Comparison of ENCODE assay signal across 16 cellular contexts in genomic region chr2:2061091-2061696, GRCh38.
DNase-seq lines count a peak whose midpoint lies in the region; ATAC-seq and TF ChIP-seq lines count a peak whose summit lies in the region.
"Had no signal": no experiment of that assay in that cellular context is flagged by ENCODE, and none has a peak within 500 bp of the region (broad histone marks: within the 10 kb centered on the region; RNA-seq: fewer than 3 reads in every experiment).

No MANE protein-coding gene starts in this region.

- H3K9me3 ChIP-seq in spleen: peaks cover 0 to 8% (median 2%) of the 10 kb centered on the region in 8 donors
- H3K9me3 ChIP-seq in ovary: no peaks in the 10 kb centered on the region
- no peaks in the 10 kb centered on the region for H3K9me3 ChIP-seq in heart left ventricle

- H3K27me3 ChIP-seq in spleen (replicated peaks in 1 of 7): peaks cover 0 to 3% (median 0%) of the 10 kb centered on the region in 7 donors
- H3K27me3 ChIP-seq in ovary: no peaks in the 10 kb centered on the region
- peaks cover 0 to 4% (median 0%) of the 10 kb centered on the region in 9 donors for H3K27me3 ChIP-seq in heart left ventricle

- DNase-seq in activated CD4-positive, alpha-beta T cell treated with anti-CD3 and anti-CD28 coated beads, Interleukin-2, amount 10 ng/mL, durations not matched to agents 24 days and 14 days: peak; percentile 36
- no peak for DNase-seq in activated CD4-positive, alpha-beta T cell treated with anti-CD3 and anti-CD28 coated beads for 36 hours
- DNase-seq in NCI-H2227 treated with DMSO at 0.1 percent for 48 hours (lab: John Stamatoyannopoulos, UW) (peak; percentile 87), left kidney (ENCODE audit: low read depth, low spot score) (peak; percentile 14), spleen (no peak), ovary (no peak), heart left ventricle (no peak)
- DNase-seq: 8988T; AML-193; C1 segment of cervical spinal cord; Calu3; CD4-positive, alpha-beta T cell; DMS 273 treated with DMSO at 0.1 percent for 48 hours; HCEC 1CT; HFFc6 had no signal

- TF ChIP-seq CTCF in spleen (IDR thresholded peaks at IDR 0.05 in 8 of 11, conservative IDR thresholded peaks at IDR 0.05 in 3 of 11) (no peak), ovary (IDR thresholded peaks at IDR 0.05) (no peak), heart left ventricle (IDR thresholded peaks at IDR 0.05) (no peak)

- H3K27me3 Mint-ChIP-seq in activated CD4-positive, alpha-beta T cell treated with anti-CD3 and anti-CD28 coated beads, Interleukin-2, amount 10 ng/mL, durations not matched to agents 24 days and 14 days: no peaks in the 10 kb centered on the region
- no peaks in the 10 kb centered on the region for H3K27me3 Mint-ChIP-seq in activated CD4-positive, alpha-beta T cell treated with anti-CD3 and anti-CD28 coated beads for 36 hours
- H3K27me3 Mint-ChIP-seq: CD4-positive, alpha-beta T cell had no signal

- no peak for ATAC-seq in activated CD4-positive, alpha-beta T cell treated with anti-CD3 and anti-CD28 coated beads for 36 hours
- ATAC-seq in HG03196 (IDR thresholded peaks at IDR 0.05; ENCODE audit: unreplicated experiment) (no peak), heart left ventricle (no peak)

- H3K27ac Mint-ChIP-seq in activated CD4-positive, alpha-beta T cell treated with anti-CD3 and anti-CD28 coated beads, Interleukin-2, amount 10 ng/mL, durations not matched to agents 24 days and 14 days: no peak overlapping the region
- no peak overlapping the region for H3K27ac Mint-ChIP-seq in activated CD4-positive, alpha-beta T cell treated with anti-CD3 and anti-CD28 coated beads for 36 hours
- H3K27ac Mint-ChIP-seq: CD4-positive, alpha-beta T cell; HFFc6 had no signal

- no peak for TF ChIP-seq EP300 in ovary (IDR thresholded peaks at IDR 0.05)

- 54 to 65% (median 62%) methylated on average over 10 of the region's 10 CpGs for WGBS in spleen, 5 donors
- WGBS in ovary, 3 donors: 6 to 24% (median 17%) methylated on average over 10 of the region's 10 CpGs
- WGBS in heart left ventricle, 4 donors: 64 to 71% (median 70%) methylated on average over 10 of the region's 10 CpGs

- intact Hi-C loops in activated CD4-positive, alpha-beta T cell treated with anti-CD3 and anti-CD28 coated beads, Interleukin-2, amount 10 ng/mL, durations not matched to agents 24 days and 14 days (cut with micrococcal nuclease): no loop called here
- intact Hi-C loops in activated CD4-positive, alpha-beta T cell treated with anti-CD3 and anti-CD28 coated beads for 36 hours (cut with DNase I, micrococcal nuclease): no loop called here
- intact Hi-C loops in spleen (cut with DNase I; ENCODE audit: low total_unique reads): no loop called here
- intact Hi-C loops in ovary (cut with DNase I): no loop called here
- intact Hi-C loops in heart left ventricle (cut with DNase I): no loop called here

- H3K27ac ChIP-seq in spleen (peak overlapping the region in 7 of 8 donors; percentile 15 to 68 (median 51)), ovary (no peak overlapping the region), heart left ventricle (no peak overlapping the region)

- no peak overlapping the region for H3K4me3 ChIP-seq in spleen
- no peak overlapping the region for H3K4me3 ChIP-seq in ovary
- H3K4me3 ChIP-seq in heart left ventricle: no peak overlapping the region

- peaks cover 13% of the 10 kb centered on the region for H3K4me1 Mint-ChIP-seq in activated CD4-positive, alpha-beta T cell treated with anti-CD3 and anti-CD28 coated beads, Interleukin-2, amount 10 ng/mL, durations not matched to agents 24 days and 14 days
- H3K4me1 Mint-ChIP-seq in activated CD4-positive, alpha-beta T cell treated with anti-CD3 and anti-CD28 coated beads for 36 hours: peaks cover 15% of the 10 kb centered on the region

- no peak overlapping the region for H3K4me3 Mint-ChIP-seq in activated CD4-positive, alpha-beta T cell treated with anti-CD3 and anti-CD28 coated beads, Interleukin-2, amount 10 ng/mL, durations not matched to agents 24 days and 14 days
- H3K4me3 Mint-ChIP-seq in activated CD4-positive, alpha-beta T cell treated with anti-CD3 and anti-CD28 coated beads for 36 hours: no peak overlapping the region
- H3K4me3 Mint-ChIP-seq: CD4-positive, alpha-beta T cell; HFFc6 had no signal

- H3K36me3 ChIP-seq in spleen (no peaks in the 10 kb centered on the region), ovary (no peaks in the 10 kb centered on the region), heart left ventricle (no peaks in the 10 kb centered on the region)

- POLR2A ChIA-PET in activated CD4-positive, alpha-beta T cell treated with anti-CD3 and anti-CD28 coated beads for 36 hours (lab: Charles Lee): no interaction called here

- no peak for TF ChIP-seq POLR2A in spleen (IDR thresholded peaks at IDR 0.05)
- no peak for TF ChIP-seq POLR2A in ovary (IDR thresholded peaks at IDR 0.05)
- no peak for TF ChIP-seq POLR2A in heart left ventricle (IDR thresholded peaks at IDR 0.05)

- peaks cover 6% of the 10 kb centered on the region for H3K36me3 Mint-ChIP-seq in activated CD4-positive, alpha-beta T cell treated with anti-CD3 and anti-CD28 coated beads, Interleukin-2, amount 10 ng/mL, durations not matched to agents 24 days and 14 days (ENCODE audit: low read depth)
- peaks cover 3% of the 10 kb centered on the region for H3K36me3 Mint-ChIP-seq in activated CD4-positive, alpha-beta T cell treated with anti-CD3 and anti-CD28 coated beads for 36 hours (ENCODE audit: low read depth)

- CTCF ChIA-PET in activated CD4-positive, alpha-beta T cell treated with anti-CD3 and anti-CD28 coated beads for 36 hours (lab: Charles Lee): no interaction called here

- peaks cover 0 to 10% (median 2%) of the 10 kb centered on the region in 6 donors for H3K4me1 ChIP-seq in spleen
- H3K4me1 ChIP-seq in ovary (ENCODE audit: insufficient read depth): no peaks in the 10 kb centered on the region
- peaks cover 0 to 17% (median 10%) of the 10 kb centered on the region in 12 donors for H3K4me1 ChIP-seq in heart left ventricle

- peaks cover 10% of the 10 kb centered on the region for H3K9me3 Mint-ChIP-seq in activated CD4-positive, alpha-beta T cell treated with anti-CD3 and anti-CD28 coated beads, Interleukin-2, amount 10 ng/mL, durations not matched to agents 24 days and 14 days
- peaks cover 10% of the 10 kb centered on the region for H3K9me3 Mint-ChIP-seq in activated CD4-positive, alpha-beta T cell treated with anti-CD3 and anti-CD28 coated beads for 36 hours (ENCODE audit: low read depth)

Comparison
In these comparisons a context has a peak if more than half of its experiments do, and no peak if none do; other contexts are left out.
1. DNase-seq: peak in activated CD4-positive, alpha-beta T cell treated with anti-CD3 and anti-CD28 coated beads, Interleukin-2, amount 10 ng/mL, durations not matched to agents 24 days and 14 days (single experiment), NCI-H2227 treated with DMSO at 0.1 percent for 48 hours (single experiment) and left kidney (single experiment); none in activated CD4-positive, alpha-beta T cell treated with anti-CD3 and anti-CD28 coated beads for 36 hours (single experiment), spleen (single experiment), ovary (0 of 5) and heart left ventricle (0 of 5).
2. H3K27ac ChIP-seq: peak in spleen (7 of 8); none in ovary (0 of 2) and heart left ventricle (0 of 12).